ENCODE assay signal across 21 cellular contexts in the genomic region with DNA sequence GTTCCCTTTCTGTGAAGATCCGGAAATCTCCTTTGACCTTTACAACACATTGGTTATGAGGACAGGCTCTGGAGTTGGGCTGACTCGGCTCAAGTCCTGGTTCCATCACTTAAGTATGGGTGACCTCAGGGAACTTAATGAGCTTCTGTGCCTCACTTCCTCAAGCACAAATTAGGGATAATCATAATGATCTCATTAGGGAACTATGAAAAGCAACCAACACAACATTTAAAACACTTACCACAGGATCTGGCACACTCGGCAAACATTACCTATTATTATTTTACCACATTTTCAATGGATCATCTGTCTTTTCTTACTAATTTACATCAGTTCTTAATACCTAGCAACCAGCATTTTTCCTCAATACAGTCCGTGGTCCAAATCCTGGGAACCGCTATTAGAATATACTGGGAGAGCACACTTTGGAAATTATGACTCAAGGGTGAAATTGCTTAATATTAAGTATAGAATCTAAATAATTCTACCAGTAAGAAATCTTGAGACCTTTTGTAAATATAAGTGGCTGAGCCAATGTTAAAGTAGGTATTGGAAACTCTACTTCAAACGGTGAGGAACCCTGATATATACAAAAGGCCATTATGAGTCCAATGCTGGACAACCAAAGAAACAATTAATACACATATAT. TPM values are rescaled to one million over a fixed set of nuclear protein-coding genes. Genes with fewer than 3 reads are reported as not detected.
A peak's percentile ranks its signal among the peaks of the same experiment; 100 is the strongest.
DNase-seq lines count a peak whose midpoint lies in the region; ATAC-seq and TF ChIP-seq lines count a peak whose summit lies in the region.
"Had no signal": no experiment of that assay in that cellular context is flagged by ENCODE, and none has a peak within 500 bp of the region (broad histone marks: within the 10 kb centered on the region; RNA-seq: fewer than 3 reads in every experiment).

No MANE protein-coding gene starts in this region.

- ATAC-seq in stimulated activated naive CD8-positive, alpha-beta T cell treated with anti-CD3 and anti-CD28 coated beads, Interleukin-15, Interleukin-2, amounts not matched to agents 100 U/mL and 50 U/mL, for 24 hours, result no peak
- ATAC-seq: A549, Right ventricle myocardium inferior had no signal

- DNase-seq in EH (ENCODE audit: low read depth) (peak; percentile 32), M059J (ENCODE audit: low read depth) (peak; percentile 55), epithelial cell of esophagus (ENCODE audit: low read depth) (peak; percentile 45), kidney tubule cell (ENCODE audit: low spot score) (peak; percentile 54), iPS-NIHi11 (ENCODE audit: low spot score) (no peak), NCI-H1417 treated with DMSO at 0.1 percent for 48 hours (lab: John Stamatoyannopoulos, UW) (no peak), activated gamma-delta T cell (lab: John Stamatoyannopoulos, UW) (no peak)
- no peak for DNase-seq in stimulated activated naive CD8-positive, alpha-beta T cell treated with anti-CD3 and anti-CD28 coated beads, Interleukin-15, Interleukin-2, amounts not matched to agents 100 U/mL and 50 U/mL, for 24 hours
- DNase-seq: BE2C, DMS53, HCEC 1CT, MV-4-11, NCI-H1105 treated with DMSO at 0.1 percent for 48 hours, NCI-H1694 treated with DMSO at 0.1 percent for 48 hours, NCI-H2081 treated with DMSO at 0.1 percent for 48 hours, NCI-H2171 treated with DMSO at 0.1 percent for 48 hours, NCI-H524 treated with DMSO at 0.1 percent for 48 hours, OCI-M1 had no signal

- no peak for TF ChIP-seq CTCF in epithelial cell of esophagus (IDR thresholded peaks at IDR 0.05; ENCODE audit: insufficient read depth, low read depth, low read length, missing control alignments)

- H3K4me3 ChIP-seq in epithelial cell of esophagus (ENCODE audit: low read length), result no peak overlapping the region
- H3K4me3 ChIP-seq: A549, SJSA1 had no signal

RNA-seq across cellular contexts. Expression of gene ADGRA3, which starts 19.6 kb away (rescaled TPM):
- total RNA-seq in M059J (2014; rRNA removed; shearing (Covaris generic)), result 16.1 and 22.4 TPM in 2 replicates

Comparison
In these comparisons a context has a peak if more than half of its experiments do, and no peak if none do; other contexts are left out.
1. DNase-seq: peak in EH (single experiment), M059J (single experiment), epithelial cell of esophagus (single experiment) and kidney tubule cell (single experiment); none in iPS-NIHi11 (single experiment), stimulated activated naive CD8-positive, alpha-beta T cell treated with anti-CD3 and anti-CD28 coated beads, Interleukin-15, Interleukin-2, amounts not matched to agents 100 U/mL and 50 U/mL, for 24 hours (single experiment), NCI-H1417 treated with DMSO at 0.1 percent for 48 hours (single experiment) and activated gamma-delta T cell (single experiment).